ENCODE assay signal across 10 cellular contexts in genomic region chr9:98172604-98173003, GRCh38. TPM values are rescaled to one million over a fixed set of nuclear protein-coding genes. Genes with fewer than 3 reads are reported as not detected.
DNase-seq lines count a peak whose midpoint lies in the region; ATAC-seq and TF ChIP-seq lines count a peak whose summit lies in the region.
"Had no signal": no experiment of that assay in that cellular context is flagged by ENCODE, and none has a peak within 500 bp of the region (broad histone marks: within the 10 kb centered on the region; RNA-seq: fewer than 3 reads in every experiment).

No MANE protein-coding gene starts in this region.

- POLR2A ChIA-PET in PC-9 (lab: Charles Lee; ENCODE audit: unreplicated experiment) = interaction anchor here (0.6 kb wide), 1 partner anchor 21 kb away, joined by 9 read pairs; no protein-coding TSS in a partner anchor
- POLR2A ChIA-PET in activated CD4-positive, alpha-beta T cell treated with anti-CD3 and anti-CD28 coated beads, Interleukin-2, amount 10 ng/mL, durations not matched to agents 7 days and 5 days (lab: Charles Lee) = no interaction called here

- intact Hi-C loops in PC-9 (cut with micrococcal nuclease; ENCODE audit: unreplicated experiment) = no loop called here
- intact Hi-C loops in spleen (cut with DNase I; ENCODE audit: low total_unique reads) = no loop called here

- ATAC-seq in GM18870 (IDR thresholded peaks at IDR 0.05; ENCODE audit: unreplicated experiment) = no peak

- no peak overlapping the region for H3K27ac ChIP-seq in PC-9
- no peak overlapping the region for H3K27ac ChIP-seq in caudate nucleus (ENCODE audit: low read depth, low read length)
- no peak overlapping the region for H3K27ac ChIP-seq in spleen

- H3K27ac Mint-ChIP-seq in activated CD4-positive, alpha-beta T cell treated with anti-CD3 and anti-CD28 coated beads, Interleukin-2, amount 10 ng/mL, durations not matched to agents 7 days and 5 days = no peak overlapping the region
- H3K27ac Mint-ChIP-seq: activated T-cell treated with anti-CD3 and anti-CD28 coated beads, Interleukin-2, amount 50 U/mL, for 24 hours had no signal

- no peaks in the 10 kb centered on the region for H3K79me2 ChIP-seq in PC-9 (ENCODE audit: low read depth)

- no peaks in the 10 kb centered on the region for H3K36me3 ChIP-seq in PC-9 (ENCODE audit: low read depth)
- H3K36me3 ChIP-seq in spleen = peaks cover 0 to 4% (median 0%) of the 10 kb centered on the region in 6 donors

- 90 to 98% (median 94%) methylated on average over 3 of the region's 3 CpGs for WGBS in spleen, 5 donors

- H4K20me1 ChIP-seq in PC-9 (ENCODE audit: insufficient read depth) = no peaks in the 10 kb centered on the region; the same call in 1 of the 2 replicates

- no peak overlapping the region for H2AFZ ChIP-seq in PC-9

- BruUV-seq in PC-9 (replicated peaks; lab: Mats Ljungman, UMichigan) = no TSS peak

- peaks cover 23% of the 10 kb centered on the region for H3F3A ChIP-seq in PC-9 (ENCODE audit: insufficient read depth, low read depth)

- H3K36me3 Mint-ChIP-seq in activated CD4-positive, alpha-beta T cell treated with anti-CD3 and anti-CD28 coated beads, Interleukin-2, amount 10 ng/mL, durations not matched to agents 7 days and 5 days (ENCODE audit: low read depth) = no peaks in the 10 kb centered on the region
- H3K36me3 Mint-ChIP-seq: CD4-positive, alpha-beta memory T cell had no signal

- H3K27me3 Mint-ChIP-seq in activated CD4-positive, alpha-beta T cell treated with anti-CD3 and anti-CD28 coated beads, Interleukin-2, amount 10 ng/mL, durations not matched to agents 7 days and 5 days = no peaks in the 10 kb centered on the region
- H3K27me3 Mint-ChIP-seq: activated T-cell treated with anti-CD3 and anti-CD28 coated beads, Interleukin-2, amount 50 U/mL, for 24 hours; CD4-positive, alpha-beta memory T cell had no signal

- no peaks in the 10 kb centered on the region for H3K9me3 Mint-ChIP-seq in activated CD4-positive, alpha-beta T cell treated with anti-CD3 and anti-CD28 coated beads, Interleukin-2, amount 10 ng/mL, durations not matched to agents 7 days and 5 days
- H3K9me3 Mint-ChIP-seq: activated T-cell treated with anti-CD3 and anti-CD28 coated beads, Interleukin-2, amount 50 U/mL, for 24 hours had no signal

- H3K4me3 ChIP-seq in PC-9 = no peak overlapping the region
- no peak overlapping the region for H3K4me3 ChIP-seq in spleen

- no peak overlapping the region for H3K4me3 Mint-ChIP-seq in activated CD4-positive, alpha-beta T cell treated with anti-CD3 and anti-CD28 coated beads, Interleukin-2, amount 10 ng/mL, durations not matched to agents 7 days and 5 days
- H3K4me3 Mint-ChIP-seq: activated T-cell treated with anti-CD3 and anti-CD28 coated beads, Interleukin-2, amount 50 U/mL, for 24 hours; CD4-positive, alpha-beta memory T cell had no signal

- TF ChIP-seq CTCF in PC-9 (conservative IDR thresholded peaks at IDR 0.05) (no peak), spleen (IDR thresholded peaks at IDR 0.05 in 8 of 11, conservative IDR thresholded peaks at IDR 0.05 in 3 of 11) (no peak)

- H3K9me3 ChIP-seq in PC-9 (ENCODE audit: insufficient read depth, low read depth) (no peaks in the 10 kb centered on the region), spleen (no peaks in the 10 kb centered on the region)

- no peaks in the 10 kb centered on the region for H3K9me2 ChIP-seq in PC-9 (ENCODE audit: insufficient read depth)

- H3K4me1 Mint-ChIP-seq in activated CD4-positive, alpha-beta T cell treated with anti-CD3 and anti-CD28 coated beads, Interleukin-2, amount 10 ng/mL, durations not matched to agents 7 days and 5 days = peaks cover 21% of the 10 kb centered on the region

- H3K4me2 ChIP-seq in PC-9 = peak overlapping the region; percentile 49

- no peak for TF ChIP-seq POLR2A in spleen (IDR thresholded peaks at IDR 0.05)

- peaks cover 35% of the 10 kb centered on the region for H3K4me1 ChIP-seq in PC-9 (replicated peaks; ENCODE audit: insufficient read depth)
- peaks cover 0 to 53% (median 33%) of the 10 kb centered on the region in 6 donors for H3K4me1 ChIP-seq in spleen

- H3K27me3 ChIP-seq in PC-9 (ENCODE audit: insufficient read depth, low read depth) = no peaks in the 10 kb centered on the region
- no peaks in the 10 kb centered on the region for H3K27me3 ChIP-seq in spleen (replicated peaks in 1 of 7)

- DNase-seq in DMS153 treated with DMSO at 0.1 percent for 48 hours (lab: John Stamatoyannopoulos, UW; ENCODE audit: unreplicated experiment) (peak; percentile 59), NCI-H1417 (lab: John Stamatoyannopoulos, UW) (peak; percentile 82 to 99 (median 92)), PC-9 (peak; percentile 76 to 93), mesenteric fat pad (ENCODE audit: low spot score) (peak; percentile 79), caudate nucleus (lab: John Stamatoyannopoulos, UW) (no peak), spleen (no peak)
- no peak for DNase-seq in activated CD4-positive, alpha-beta T cell treated with anti-CD3 and anti-CD28 coated beads, Interleukin-2, amount 10 ng/mL, durations not matched to agents 7 days and 5 days
- DNase-seq: activated T-cell treated with anti-CD3 and anti-CD28 coated beads, Interleukin-2, amount 50 U/mL, for 24 hours; CD4-positive, alpha-beta memory T cell had no signal

- CTCF ChIA-PET in PC-9 (lab: Charles Lee) = no interaction called here
- CTCF ChIA-PET in activated CD4-positive, alpha-beta T cell treated with anti-CD3 and anti-CD28 coated beads, Interleukin-2, amount 10 ng/mL, durations not matched to agents 7 days and 5 days (lab: Charles Lee) = interaction anchor here (0.6 to 1.5 kb wide), 3 partner anchors 10 to 670 kb away, joined by 3 to 4 read pairs (median 4); no protein-coding TSS in a partner anchor

RNA-seq across cellular contexts. Expression of gene CORO2A, which starts 19.8 kb away (rescaled TPM):
- 19.5 and 19.8 TPM in 2 replicates for total RNA-seq in PC-9 (2021)
- total RNA-seq in mesenteric fat pad = 2.5 TPM
- 1 to 10 TPM; 7.2 to 8.2 TPM for total RNA-seq in activated CD4-positive, alpha-beta T cell treated with anti-CD3 and anti-CD28 coated beads, Interleukin-2, amount 10 ng/mL, durations not matched to agents 7 days and 5 days
- 10 to 100 TPM in 1 of 7 donors, 1 to 10 TPM in 6; 5.1 to 11.0 (median 6.8) TPM for total RNA-seq in spleen
- polyA plus RNA-seq in spleen = 1 to 10 TPM; 1.3 to 2.2 (median 1.7) TPM

RNA-seq across cellular contexts. Expression of gene TRIM14, which starts 53.6 kb away (rescaled TPM):
- total RNA-seq in PC-9 (2021) = 18.1 and 20.2 TPM in 2 replicates
- 13.8 TPM for total RNA-seq in mesenteric fat pad
- total RNA-seq in activated CD4-positive, alpha-beta T cell treated with anti-CD3 and anti-CD28 coated beads, Interleukin-2, amount 10 ng/mL, durations not matched to agents 7 days and 5 days = 100 to 1,000 TPM; 116 to 124 TPM
- total RNA-seq in spleen = 10 to 100 TPM; 51.5 to 92.9 (median 68.4) TPM
- polyA plus RNA-seq in spleen = 10 to 100 TPM; 11.9 to 23.3 (median 13.9) TPM

Comparison
In these comparisons a context has a peak if more than half of its experiments do, and no peak if none do; other contexts are left out.
1. DNase-seq: peak in DMS153 treated with DMSO at 0.1 percent for 48 hours (single experiment), NCI-H1417 (3 of 3), PC-9 (2 of 2) and mesenteric fat pad (single experiment); none in caudate nucleus (0 of 61), activated CD4-positive, alpha-beta T cell treated with anti-CD3 and anti-CD28 coated beads, Interleukin-2, amount 10 ng/mL, durations not matched to agents 7 days and 5 days (single experiment) and spleen (single experiment).